Comparison of ENCODE assay signal across 1 cellular context in the genomic region with DNA sequence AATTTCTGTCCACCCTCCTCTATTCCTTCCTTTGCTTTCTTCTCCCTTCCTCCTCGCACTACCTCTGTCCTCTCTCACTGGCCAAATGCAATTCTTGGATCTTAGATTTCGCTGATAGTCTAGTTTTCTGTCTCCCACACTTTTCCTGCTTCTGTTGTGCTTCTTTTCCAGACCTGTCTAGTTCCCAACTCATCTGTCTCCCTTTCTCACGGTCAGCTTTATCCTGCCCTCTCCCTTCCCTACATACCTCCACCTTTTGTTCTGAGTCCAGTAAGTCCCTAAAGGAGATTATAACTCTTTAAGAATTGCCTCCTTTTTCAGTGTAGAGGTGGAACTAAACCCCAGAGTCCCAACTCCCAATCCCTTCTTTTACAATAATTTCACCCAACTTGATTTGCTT.
TF ChIP-seq lines count a peak whose summit lies in the region.

No MANE protein-coding gene starts in this region.

TF ChIP-seq in endothelial cell of umbilical vein, 7 proteins besides CTCF, POLR2A, EP300 and RAD21:
- no peak for TF ChIP-seq FOS (IDR thresholded peaks at IDR 0.05; ENCODE audit: borderline replicate concordance, insufficient read depth, low read length)
- no peak for TF ChIP-seq JUN (IDR thresholded peaks at IDR 0.05; ENCODE audit: borderline replicate concordance, insufficient read depth, insufficient read length, low read depth)
- TF ChIP-seq POLR2AphosphoS5 (IDR thresholded peaks at IDR 0.05; ENCODE audit: insufficient read depth, low read depth, low read length): no peak
- no peak for TF ChIP-seq MAX (IDR thresholded peaks at IDR 0.05; ENCODE audit: insufficient read depth, insufficient read length)
- TF ChIP-seq EZH2 (IDR thresholded peaks at IDR 0.05; ENCODE audit: borderline replicate concordance, low read depth, low read length, severe bottlenecking): no peak
- no peak for TF ChIP-seq GATA2 (IDR thresholded peaks at IDR 0.05; ENCODE audit: insufficient read depth, insufficient read length, low read depth, low read length)
- TF ChIP-seq MYC (IDR thresholded peaks at IDR 0.05; ENCODE audit: low read depth, low read length): no peak
